1 cellular context compared by ENCODE assay signal in genomic region chr5:179234563-179235135, GRCh38.
TF ChIP-seq lines count a peak whose summit lies in the region.

No MANE protein-coding gene starts in this region.

TF ChIP-seq in HEK293, 187 proteins besides CTCF, POLR2A, EP300 and RAD21 (continued from another document):
- TF ChIP-seq, protein P1, sequence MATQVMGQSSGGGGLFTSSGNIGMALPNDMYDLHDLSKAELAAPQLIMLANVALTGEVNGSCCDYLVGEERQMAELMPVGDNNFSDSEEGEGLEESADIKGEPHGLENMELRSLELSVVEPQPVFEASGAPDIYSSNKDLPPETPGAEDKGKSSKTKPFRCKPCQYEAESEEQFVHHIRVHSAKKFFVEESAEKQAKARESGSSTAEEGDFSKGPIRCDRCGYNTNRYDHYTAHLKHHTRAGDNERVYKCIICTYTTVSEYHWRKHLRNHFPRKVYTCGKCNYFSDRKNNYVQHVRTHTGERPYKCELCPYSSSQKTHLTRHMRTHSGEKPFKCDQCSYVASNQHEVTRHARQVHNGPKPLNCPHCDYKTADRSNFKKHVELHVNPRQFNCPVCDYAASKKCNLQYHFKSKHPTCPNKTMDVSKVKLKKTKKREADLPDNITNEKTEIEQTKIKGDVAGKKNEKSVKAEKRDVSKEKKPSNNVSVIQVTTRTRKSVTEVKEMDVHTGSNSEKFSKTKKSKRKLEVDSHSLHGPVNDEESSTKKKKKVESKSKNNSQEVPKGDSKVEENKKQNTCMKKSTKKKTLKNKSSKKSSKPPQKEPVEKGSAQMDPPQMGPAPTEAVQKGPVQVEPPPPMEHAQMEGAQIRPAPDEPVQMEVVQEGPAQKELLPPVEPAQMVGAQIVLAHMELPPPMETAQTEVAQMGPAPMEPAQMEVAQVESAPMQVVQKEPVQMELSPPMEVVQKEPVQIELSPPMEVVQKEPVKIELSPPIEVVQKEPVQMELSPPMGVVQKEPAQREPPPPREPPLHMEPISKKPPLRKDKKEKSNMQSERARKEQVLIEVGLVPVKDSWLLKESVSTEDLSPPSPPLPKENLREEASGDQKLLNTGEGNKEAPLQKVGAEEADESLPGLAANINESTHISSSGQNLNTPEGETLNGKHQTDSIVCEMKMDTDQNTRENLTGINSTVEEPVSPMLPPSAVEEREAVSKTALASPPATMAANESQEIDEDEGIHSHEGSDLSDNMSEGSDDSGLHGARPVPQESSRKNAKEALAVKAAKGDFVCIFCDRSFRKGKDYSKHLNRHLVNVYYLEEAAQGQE (tag by site-specific recombination; IDR thresholded peaks at IDR 0.05): no peak
- TF ChIP-seq REPIN1 (tag by site-specific recombination; IDR thresholded peaks at IDR 0.05; ENCODE audit: low read depth) (no peak), ZFP3 (tag by site-specific recombination; IDR thresholded peaks at IDR 0.05; ENCODE audit: low read depth) (0 out of 2 replicates have a peak, but pooled peaks have one; percentile 39)
